Comparison of ENCODE assay signal across 11 cellular contexts in the genomic region with DNA sequence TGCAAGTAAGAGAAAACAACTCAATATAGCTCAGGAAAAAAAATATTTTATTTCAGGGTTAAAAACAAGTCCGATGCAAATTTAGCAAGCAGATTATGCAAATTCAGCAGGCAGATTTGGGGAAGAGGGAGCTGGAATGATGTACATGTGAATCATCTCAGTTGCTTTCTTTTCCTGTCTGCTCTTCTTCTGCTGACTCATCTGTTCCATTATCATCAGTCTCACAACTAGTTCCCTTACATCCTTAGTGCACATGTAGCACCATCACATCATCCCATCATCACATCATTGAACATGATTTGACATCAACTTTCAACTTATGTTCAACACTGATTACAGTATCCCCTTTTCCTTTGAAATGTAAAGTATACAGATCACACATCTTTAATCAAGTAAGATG. TPM values are rescaled to one million over a fixed set of nuclear protein-coding genes. Genes with fewer than 3 reads are reported as not detected.
DNase-seq lines count a peak whose midpoint lies in the region; ATAC-seq and TF ChIP-seq lines count a peak whose summit lies in the region.
"Had no signal": no experiment of that assay in that cellular context is flagged by ENCODE, and none has a peak within 500 bp of the region (broad histone marks: within the 10 kb centered on the region; RNA-seq: fewer than 3 reads in every experiment).

No MANE protein-coding gene starts in this region.

- H2AK5ac ChIP-seq in mesenchymal stem cell (ENCODE audit: low read length, severe bottlenecking), result no peak overlapping the region

- TF ChIP-seq POLR2A in heart left ventricle (IDR thresholded peaks at IDR 0.05), result no peak

- no peak overlapping the region for H3K18ac ChIP-seq in mesenchymal stem cell (ENCODE audit: low read depth in 1 of 2, low read length in 2 of 2)

- no peak overlapping the region for H3K4ac ChIP-seq in mesenchymal stem cell (ENCODE audit: low read depth in 1 of 2, low read length in 2 of 2)

- H3K27ac ChIP-seq in mesenchymal stem cell (ENCODE audit: low read length, poor library complexity, severe bottlenecking) (no peak overlapping the region), heart left ventricle (no peak overlapping the region), Karpas-422 (ENCODE audit: low read length) (no peak overlapping the region)
- H3K27ac ChIP-seq: VCaP had no signal

- peak; percentile 14 for DNase-seq in MG63
- peak; percentile 55 for DNase-seq in mesenchymal stem cell
- no peak for DNase-seq in NK-92 (lab: John Stamatoyannopoulos, UW; ENCODE audit: unreplicated experiment)
- DNase-seq in Right ventricle myocardium inferior (ENCODE audit: missing footprints), result no peak
- no peak for DNase-seq in heart left ventricle
- no peak for DNase-seq in Karpas-422
- DNase-seq: activated naive CD4-positive, alpha-beta T cell treated with anti-CD3 and anti-CD28 coated beads for 36 hours had no signal

- H2BK5ac ChIP-seq in mesenchymal stem cell (ENCODE audit: low read depth, low read length, poor library complexity, severe bottlenecking), result no peak overlapping the region

- H3K9me2 ChIP-seq in Karpas-422 (replicated peaks; ENCODE audit: insufficient read depth, low read length), result no peaks in the 10 kb centered on the region; the same call in 1 of the 2 replicates

- no peak overlapping the region for H2BK12ac ChIP-seq in mesenchymal stem cell (ENCODE audit: low read length in 2 of 2)

- H3K36me3 ChIP-seq in MG63, result no peaks in the 10 kb centered on the region
- no peaks in the 10 kb centered on the region for H3K36me3 ChIP-seq in mesenchymal stem cell (ENCODE audit: control insufficient read depth in 1 of 2, insufficient read depth in 2 of 2, low read depth in 1 of 2, low read length in 2 of 2)
- H3K36me3 ChIP-seq in heart left ventricle, result no peaks in the 10 kb centered on the region
- H3K36me3 ChIP-seq in Karpas-422 (ENCODE audit: insufficient read depth, low read length), result no peaks in the 10 kb centered on the region
- H3K36me3 ChIP-seq: HAP-1 had no signal

- no peak overlapping the region for H2BK120ac ChIP-seq in mesenchymal stem cell (ENCODE audit: low read depth, low read length)

- H2AFZ ChIP-seq in mesenchymal stem cell (ENCODE audit: low read depth, low read length) (no peak overlapping the region), Karpas-422 (ENCODE audit: low read length) (no peak overlapping the region)

- H3K79me2 ChIP-seq in Karpas-422 (ENCODE audit: low read length), result no peaks in the 10 kb centered on the region

- no peak overlapping the region for H4K91ac ChIP-seq in mesenchymal stem cell (ENCODE audit: low read length)

- H3K9ac ChIP-seq in mesenchymal stem cell (ENCODE audit: low read length) (no peak overlapping the region), Karpas-422 (ENCODE audit: low read length) (no peak overlapping the region)

- 93% methylated on average over 1 of the region's 1 CpG for WGBS in mesenchymal stem cell
- 70 to 84% (median 78%) methylated on average over 1 of the region's 1 CpG for WGBS in heart left ventricle, 4 donors

- H3K23ac ChIP-seq in mesenchymal stem cell (ENCODE audit: low read length in 2 of 2), result no peak overlapping the region

- H3K4me3 ChIP-seq in MG63 (no peak overlapping the region), mesenchymal stem cell (ENCODE audit: insufficient read depth in 1 of 2, low read depth in 1 of 2, low read length in 2 of 2) (no peak overlapping the region), heart left ventricle (no peak overlapping the region), Karpas-422 (ENCODE audit: low read length) (no peak overlapping the region)
- H3K4me3 ChIP-seq: HAP-1 had no signal

- H3K4me2 ChIP-seq in mesenchymal stem cell (ENCODE audit: low read length, poor library complexity, severe bottlenecking) (no peak overlapping the region), Karpas-422 (ENCODE audit: low read depth, low read length, poor library complexity, severe bottlenecking) (no peak overlapping the region)

- TF ChIP-seq CTCF in heart left ventricle (IDR thresholded peaks at IDR 0.05), result no peak

- no peaks in the 10 kb centered on the region for H3K79me1 ChIP-seq in mesenchymal stem cell (replicated peaks; ENCODE audit: low read length, poor library complexity, severe bottlenecking)

- H3K9me3 ChIP-seq in MG63 (no peaks in the 10 kb centered on the region; the same call in 1 of the 2 replicates), mesenchymal stem cell (ENCODE audit: control insufficient read depth, low read length) (no peaks in the 10 kb centered on the region), heart left ventricle (no peaks in the 10 kb centered on the region), Karpas-422 (ENCODE audit: low read length) (peaks cover under 1% of the 10 kb centered on the region; the same call in 1 of the 2 replicates)
- H3K9me3 ChIP-seq: HAP-1 had no signal

- ATAC-seq in GM18858 (IDR thresholded peaks at IDR 0.05; ENCODE audit: unreplicated experiment) (peak; percentile 78), HG02610 (IDR thresholded peaks at IDR 0.05; ENCODE audit: unreplicated experiment) (peak; percentile 59), Right ventricle myocardium inferior (no peak), heart left ventricle (no peak)

- H3K4me1 ChIP-seq in mesenchymal stem cell (ENCODE audit: control insufficient read depth, insufficient read depth, low read depth, low read length) (no peaks in the 10 kb centered on the region), heart left ventricle (no peaks in the 10 kb centered on the region), Karpas-422 (ENCODE audit: low read length) (no peaks in the 10 kb centered on the region)
- H3K4me1 ChIP-seq: HAP-1 had no signal

- H4K20me1 ChIP-seq in Karpas-422 (ENCODE audit: insufficient read depth, low read depth, low read length), result no peaks in the 10 kb centered on the region

- H4K8ac ChIP-seq in mesenchymal stem cell (ENCODE audit: low read length), result no peak overlapping the region

- H2BK15ac ChIP-seq in mesenchymal stem cell (ENCODE audit: low read depth, poor library complexity, severe bottlenecking), result no peak overlapping the region

- H3K14ac ChIP-seq in mesenchymal stem cell (ENCODE audit: low read length in 2 of 2), result no peak overlapping the region

- intact Hi-C loops in Right ventricle myocardium inferior (cut with DNase I), result no loop called here
- intact Hi-C loops in heart left ventricle (cut with DNase I), result no loop called here

- H3K27me3 ChIP-seq in MG63 (no peaks in the 10 kb centered on the region), mesenchymal stem cell (ENCODE audit: control insufficient read depth in 1 of 2, insufficient read depth in 1 of 2, low read length in 2 of 2) (no peaks in the 10 kb centered on the region), heart left ventricle (no peaks in the 10 kb centered on the region), Karpas-422 (ENCODE audit: low read length) (no peaks in the 10 kb centered on the region)

RNA-seq across cellular contexts. Expression of a gene that starts 11.5 kb away (rescaled TPM):
- not detected in 2 replicates for total RNA-seq in MG63 (2014; rRNA removed; shearing (Covaris generic); ENCODE audit: low replicate concordance)
- polyA plus RNA-seq in mesenchymal stem cell (2013, experiment 1 of 2), result not detected
- not detected for polyA plus RNA-seq in mesenchymal stem cell (2013, experiment 2 of 2)
- not detected for total RNA-seq in Right ventricle myocardium inferior
- not detected for total RNA-seq in heart left ventricle
- not detected for polyA plus RNA-seq in heart left ventricle
- not detected in 2 replicates for total RNA-seq in Karpas-422 (2014; rRNA removed; shearing (Covaris generic); ENCODE audit: low replicate concordance)
- total RNA-seq: activated naive CD4-positive, alpha-beta T cell treated with anti-CD3 and anti-CD28 coated beads for 36 hours had no signal

RNA-seq across cellular contexts. Expression of a gene that starts 16.9 kb away (rescaled TPM):
- not detected in 2 replicates for total RNA-seq in MG63 (2014; rRNA removed; shearing (Covaris generic); ENCODE audit: low replicate concordance)
- not detected for polyA plus RNA-seq in mesenchymal stem cell (2013, experiment 1 of 2)
- polyA plus RNA-seq in mesenchymal stem cell (2013, experiment 2 of 2), result not detected
- total RNA-seq in Right ventricle myocardium inferior, result not detected
- total RNA-seq in heart left ventricle, result not detected
- not detected for polyA plus RNA-seq in heart left ventricle
- not detected in 2 replicates for total RNA-seq in Karpas-422 (2014; rRNA removed; shearing (Covaris generic); ENCODE audit: low replicate concordance)
- total RNA-seq: activated naive CD4-positive, alpha-beta T cell treated with anti-CD3 and anti-CD28 coated beads for 36 hours had no signal

RNA-seq across cellular contexts. Expression of a gene that starts 40.9 kb away (rescaled TPM):
- total RNA-seq in MG63 (2014; rRNA removed; shearing (Covaris generic); ENCODE audit: low replicate concordance), result not detected in 2 replicates
- polyA plus RNA-seq in mesenchymal stem cell (2013, experiment 1 of 2), result not detected
- polyA plus RNA-seq in mesenchymal stem cell (2013, experiment 2 of 2), result not detected
- not detected for total RNA-seq in Right ventricle myocardium inferior
- total RNA-seq in heart left ventricle, result not detected
- not detected for polyA plus RNA-seq in heart left ventricle
- total RNA-seq in Karpas-422 (2014; rRNA removed; shearing (Covaris generic); ENCODE audit: low replicate concordance), result not detected in 2 replicates
- total RNA-seq: activated naive CD4-positive, alpha-beta T cell treated with anti-CD3 and anti-CD28 coated beads for 36 hours had no signal

Comparison
In these comparisons a context has a peak if more than half of its experiments do, and no peak if none do; other contexts are left out.
1. ATAC-seq: peak in GM18858 (single experiment) and HG02610 (single experiment); none in Right ventricle myocardium inferior (single experiment) and heart left ventricle (0 of 4).
2. DNase-seq: peak in MG63 (single experiment) and mesenchymal stem cell (single experiment); none in NK-92 (single experiment), Right ventricle myocardium inferior (single experiment), heart left ventricle (0 of 5) and Karpas-422 (single experiment).